In the genomic region with DNA sequence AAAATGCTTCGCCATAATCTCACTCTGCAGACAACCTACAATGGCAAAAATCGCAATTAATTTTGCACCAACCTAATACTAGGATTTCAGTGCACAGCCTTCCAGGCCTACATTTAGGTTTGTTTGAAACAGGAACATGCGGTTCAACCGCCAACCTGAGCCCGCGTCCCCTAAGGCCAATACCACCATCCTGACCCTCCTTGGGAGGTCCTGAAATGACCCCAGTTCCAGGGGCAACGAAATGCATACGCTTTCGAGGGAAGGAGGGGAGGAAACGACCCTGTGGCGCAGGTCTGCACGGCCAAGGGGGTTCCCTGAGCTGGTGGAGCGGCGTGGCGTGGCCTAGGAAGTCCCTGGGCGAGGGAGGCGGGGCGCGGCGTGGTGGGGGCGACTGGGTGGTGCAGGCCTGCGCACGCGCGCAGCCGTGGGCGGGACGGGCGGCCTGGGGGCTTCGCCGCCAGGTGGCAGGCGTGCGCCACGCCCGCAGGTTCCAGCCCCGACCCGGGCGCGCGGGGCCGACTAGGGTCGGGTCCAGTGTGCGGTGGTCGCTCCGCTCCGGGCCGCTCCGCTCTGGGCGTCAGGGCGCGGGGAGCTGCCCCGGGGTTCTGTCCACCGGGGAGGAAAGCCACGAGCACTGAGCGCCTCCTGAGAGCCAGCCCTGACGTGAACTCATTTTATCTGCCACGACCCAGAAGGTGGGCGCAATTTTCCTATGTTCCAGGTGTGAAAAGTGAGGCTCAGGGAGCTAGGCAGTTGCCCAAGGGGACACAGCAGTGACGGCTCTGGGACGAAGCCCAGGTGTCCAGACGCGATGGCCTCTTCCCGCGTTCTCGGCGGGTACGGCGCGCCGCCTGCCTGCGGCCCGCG, we compare ENCODE assay signal across 8 cellular contexts.
DNase-seq lines count a peak whose midpoint lies in the region; ATAC-seq and TF ChIP-seq lines count a peak whose summit lies in the region.

No MANE protein-coding gene starts in this region.

- H3K27me3 Mint-ChIP-seq in HFFc6 (ENCODE audit: insufficient read depth) = peaks cover 6% of the 10 kb centered on the region
- no peaks in the 10 kb centered on the region for H3K27me3 Mint-ChIP-seq in T-cell

- H3K9me3 Mint-ChIP-seq in HFFc6 (no peaks in the 10 kb centered on the region), T-cell (no peaks in the 10 kb centered on the region)

- H3K4me3 Mint-ChIP-seq in HFFc6 (peak overlapping the region; percentile 75), T-cell (peak overlapping the region; percentile 73 to 84 (median 79))

- H3K9me3 ChIP-seq in adrenal gland (replicated peaks in 1 of 3) (no peaks in the 10 kb centered on the region), left ventricle myocardium inferior (replicated peaks) (no peaks in the 10 kb centered on the region), psoas muscle (no peaks in the 10 kb centered on the region), uterus (no peaks in the 10 kb centered on the region)

- TF ChIP-seq POLR2A in adrenal gland (IDR thresholded peaks at IDR 0.05) (no peak), uterus (IDR thresholded peaks at IDR 0.05) (peak; percentile 61 to 71)

- H3K27me3 ChIP-seq in adrenal gland = no peaks in the 10 kb centered on the region
- no peaks in the 10 kb centered on the region for H3K27me3 ChIP-seq in left ventricle myocardium inferior (ENCODE audit: low read depth)
- H3K27me3 ChIP-seq in psoas muscle (ENCODE audit: insufficient read depth in 3 of 3, low read length in 2 of 3) = no peaks in the 10 kb centered on the region
- H3K27me3 ChIP-seq in uterus = no peaks in the 10 kb centered on the region

- POLR2A ChIA-PET in T-cell (lab: Charles Lee) = no interaction called here

- H3K4me1 Mint-ChIP-seq in HFFc6 (ENCODE audit: low read depth) (peaks cover 92% of the 10 kb centered on the region), T-cell (peaks cover 19 to 41% (median 25%) of the 10 kb centered on the region in 3 donors)

- TF ChIP-seq CTCF in GM12864 (IDR thresholded peaks at IDR 0.05; ENCODE audit: low read depth, low read length, missing control alignments) (peak; percentile 78), HFFc6 (IDR thresholded peaks at IDR 0.05) (peak; percentile 94), adrenal gland (IDR thresholded peaks at IDR 0.05) (peak in 5 of 6 experiments; percentile 31 to 97 (median 96)), left ventricle myocardium inferior (IDR thresholded peaks at IDR 0.05; ENCODE audit: borderline replicate concordance) (peak; percentile 92), psoas muscle (IDR thresholded peaks at IDR 0.05) (peak; percentile 91), uterus (IDR thresholded peaks at IDR 0.05) (peak; percentile 35 to 98 (median 98))

- ATAC-seq in T-cell (replicated peaks in 1 of 4) = peak; percentile 69 to 95 (median 76)
- ATAC-seq in psoas muscle = peak; percentile 79 to 84 (median 83)

- CTCF ChIA-PET in T-cell (lab: Charles Lee) = interaction anchor here (0.5 to 1.4 kb wide), 20 partner anchors 9 to 913 kb away, joined by 3 to 7 read pairs (median 3); a partner anchor contains a TSS

- H3K36me3 ChIP-seq in adrenal gland (replicated peaks in 1 of 2) (no peaks in the 10 kb centered on the region), left ventricle myocardium inferior (no peaks in the 10 kb centered on the region), psoas muscle (ENCODE audit: insufficient read depth in 1 of 2, low read depth in 1 of 2) (no peaks in the 10 kb centered on the region), uterus (no peaks in the 10 kb centered on the region)

- 3 to 20% (median 6%) methylated on average over 9 to 73 of the region's 73 CpGs for WGBS in adrenal gland, 4 donors
- 3 to 6% (median 5%) methylated on average over 37 to 73 of the region's 73 CpGs for WGBS in psoas muscle, 3 donors

- H3K36me3 Mint-ChIP-seq in HFFc6 (ENCODE audit: low read depth) = peaks cover 19% of the 10 kb centered on the region
- H3K36me3 Mint-ChIP-seq in T-cell = no peaks in the 10 kb centered on the region

- no peak for DNase-seq in GM12864 (ENCODE audit: low read depth)
- peak; percentile 52 for DNase-seq in HFFc6
- peak; percentile 65 for DNase-seq in NCI-H1092 treated with DMSO at 0.1 percent for 48 hours (lab: John Stamatoyannopoulos, UW)
- peak; percentile 79 to 93 (median 88) for DNase-seq in T-cell
- DNase-seq in adrenal gland = peak; percentile 84 to 92 (median 88)
- peak; percentile 90 for DNase-seq in left ventricle myocardium inferior
- peak; percentile 89 to 94 for DNase-seq in psoas muscle
- peak; percentile 87 to 88 for DNase-seq in uterus

- H3K4me1 ChIP-seq in adrenal gland (replicated peaks in 1 of 2) = peaks cover 12 to 23% of the 10 kb centered on the region in 2 donors
- peaks cover 74% of the 10 kb centered on the region for H3K4me1 ChIP-seq in left ventricle myocardium inferior
- H3K4me1 ChIP-seq in psoas muscle = peaks cover 21% of the 10 kb centered on the region
- H3K4me1 ChIP-seq in uterus = peaks cover 7 to 9% of the 10 kb centered on the region in 2 donors

- H3K27ac ChIP-seq in adrenal gland (peak overlapping the region in 4 of 5 donors; percentile 64 to 84 (median 78)), left ventricle myocardium inferior (replicated peaks) (peak overlapping the region; percentile 96), psoas muscle (peak overlapping the region; percentile 90), uterus (peak overlapping the region; percentile 85 to 95)

- H3K27ac Mint-ChIP-seq in HFFc6 (peak overlapping the region; percentile 76), T-cell (peak overlapping the region; percentile 72 to 83)

- H3K4me3 ChIP-seq in GM12864 (ENCODE audit: low read depth, low read length) (peak overlapping the region; percentile 83), adrenal gland (peak overlapping the region; percentile 28 to 86 (median 44)), left ventricle myocardium inferior (peak overlapping the region; percentile 77), psoas muscle (peak overlapping the region; percentile 71), uterus (peak overlapping the region; percentile 53 to 61)

- intact Hi-C loops in adrenal gland (cut with DNase I) (loop anchor here (2.0 to 10.0 kb wide), 4 partner anchors 143 to 547 kb away; a partner anchor contains a TSS), left ventricle myocardium inferior (cut with micrococcal nuclease) (no loop called here), psoas muscle (cut with DNase I) (loop anchor here (2.0 to 5.0 kb wide), 6 partner anchors 104 to 569 kb away; a partner anchor contains a TSS), uterus (cut with DNase I; ENCODE audit: low total_unique reads) (loop anchor here (10.0 kb wide), 2 partner anchors 217 to 567 kb away; no protein-coding TSS in a partner anchor)

Comparison
In these comparisons a context has a peak if more than half of its experiments do, and no peak if none do; other contexts are left out.
1. POLR2A ChIP-seq: peak in uterus (2 of 2); none in adrenal gland (0 of 2).
2. Peak in every context shown above with its lines, with median percentiles within 50 percentile points of each other: H3K4me3 ChIP-seq, CTCF ChIP-seq and H3K27ac ChIP-seq.